Comparison of ENCODE assay signal across 11 cellular contexts in the genomic region with DNA sequence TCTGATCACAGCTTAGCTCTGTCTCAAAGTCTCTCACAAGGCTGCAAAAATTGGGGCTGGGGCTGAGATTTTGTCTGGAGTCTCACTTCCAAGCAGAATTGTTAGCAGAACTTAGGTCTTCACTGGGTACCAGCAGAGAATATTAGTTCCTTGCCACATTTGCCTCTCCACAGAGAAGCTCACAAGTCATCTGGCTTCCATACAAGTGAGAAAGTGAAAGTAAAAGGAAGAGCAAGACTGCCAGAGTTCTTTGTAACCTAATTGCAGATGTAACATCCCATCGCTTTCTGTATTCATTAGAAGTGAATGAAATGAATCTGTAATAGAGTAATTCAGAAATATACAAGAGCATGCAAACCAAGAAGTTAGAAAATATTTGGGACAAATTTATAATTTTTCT.
DNase-seq lines count a peak whose midpoint lies in the region; ATAC-seq, FAIRE-seq and TF ChIP-seq lines count a peak whose summit lies in the region.
"Had no signal": no experiment of that assay in that cellular context is flagged by ENCODE, and none has a peak within 500 bp of the region (broad histone marks: within the 10 kb centered on the region; RNA-seq: fewer than 3 reads in every experiment).

No MANE protein-coding gene starts in this region.

- H3K4me3 Mint-ChIP-seq in astrocyte (ENCODE audit: unreplicated experiment) (no peak overlapping the region), nephron (peak overlapping the region in 2 of 3 experiments; percentile 46 to 53)

- DNase-seq in GM13977 (ENCODE audit: low spot score), result peak; percentile 6
- peak; percentile 0 for DNase-seq in astrocyte (ENCODE audit: low read depth)
- DNase-seq in NCI-H2227 (lab: John Stamatoyannopoulos, UW; ENCODE audit: unreplicated experiment), result no peak
- DNase-seq in NCI-H2107 treated with DMSO at 0.1 percent for 48 hours (lab: John Stamatoyannopoulos, UW; ENCODE audit: unreplicated experiment), result no peak
- no peak for DNase-seq in gastrocnemius medialis
- no peak for DNase-seq in GM10248 (ENCODE audit: extremely low spot score)
- DNase-seq: stimulated activated CD4-positive, alpha-beta T cell treated with anti-CD3 and anti-CD28 coated beads, Interleukin-4, amount 100 ng/mL, for 24 hours had no signal

- TF ChIP-seq CTCF in GM13977 (IDR thresholded peaks at IDR 0.05; ENCODE audit: extremely low read depth, insufficient read depth, missing control alignments), result no peak
- TF ChIP-seq CTCF in astrocyte (IDR thresholded peaks at IDR 0.05; ENCODE audit: insufficient read depth, low read depth, low read length), result no peak
- TF ChIP-seq CTCF in nephron (IDR thresholded peaks at IDR 0.05; ENCODE audit: unreplicated experiment in 3 of 3), result no peak
- no peak for TF ChIP-seq CTCF in gastrocnemius medialis (IDR thresholded peaks at IDR 0.05 in 4 of 5, conservative IDR thresholded peaks at IDR 0.05 in 1 of 5)
- no peak for TF ChIP-seq CTCF in GM10248 (IDR thresholded peaks at IDR 0.05; ENCODE audit: control extremely low read depth, extremely low read depth, low read depth, missing control alignments)

- CTCF ChIA-PET in GM10248 (lab: Yijun Ruan, JAX), result interaction anchor here (2.2 kb wide), 1 partner anchor 11 kb away, joined by 6 read pairs; no protein-coding TSS in a partner anchor

- H3K36me3 Mint-ChIP-seq in astrocyte (ENCODE audit: low read depth, unreplicated experiment) (no peaks in the 10 kb centered on the region), nephron (ENCODE audit: low read depth) (no peaks in the 10 kb centered on the region)

- H3K79me2 ChIP-seq in astrocyte (ENCODE audit: insufficient read depth, low read length), result no peaks in the 10 kb centered on the region

- peak overlapping the region; percentile 52 for H3K9ac ChIP-seq in astrocyte (ENCODE audit: low read length)

- H3K4me1 ChIP-seq in astrocyte (ENCODE audit: insufficient read depth, low read length) (no peaks in the 10 kb centered on the region), gastrocnemius medialis (no peaks in the 10 kb centered on the region)

- H3K27me3 Mint-ChIP-seq in astrocyte (ENCODE audit: low read depth, unreplicated experiment), result no peaks in the 10 kb centered on the region
- H3K27me3 Mint-ChIP-seq in nephron (ENCODE audit: low read depth), result no peaks in the 10 kb centered on the region

- H3K27ac ChIP-seq in astrocyte (ENCODE audit: low read depth, low read length), result no peak overlapping the region
- H3K27ac ChIP-seq in gastrocnemius medialis, result no peak overlapping the region

- H4K20me1 ChIP-seq in astrocyte (ENCODE audit: insufficient read depth, low read length), result no peaks in the 10 kb centered on the region

- H3K4me3 ChIP-seq in astrocyte (ENCODE audit: insufficient read depth, low read depth, low read length) (peak overlapping the region; percentile 20), gastrocnemius medialis (peak overlapping the region in 2 of 4 donors; percentile 10 to 25)

- H3K27me3 ChIP-seq in astrocyte (ENCODE audit: insufficient read depth, low read length) (no peaks in the 10 kb centered on the region), gastrocnemius medialis (no peaks in the 10 kb centered on the region)

- H3K9me3 ChIP-seq in astrocyte (ENCODE audit: insufficient read depth, low read depth, low read length), result no peaks in the 10 kb centered on the region
- no peaks in the 10 kb centered on the region for H3K9me3 ChIP-seq in gastrocnemius medialis

- no peak for TF ChIP-seq POLR2A in gastrocnemius medialis (IDR thresholded peaks at IDR 0.05)

- H2AFZ ChIP-seq in astrocyte (ENCODE audit: low read depth, low read length), result peak overlapping the region; percentile 67

- H3K4me1 Mint-ChIP-seq in astrocyte (ENCODE audit: low read depth, unreplicated experiment), result no peaks in the 10 kb centered on the region
- H3K4me1 Mint-ChIP-seq in nephron, result peaks cover 16% of the 10 kb centered on the region

- POLR2A ChIA-PET in GM10248 (lab: Yijun Ruan, JAX), result no interaction called here

- ATAC-seq in HG03095 (IDR thresholded peaks at IDR 0.05; ENCODE audit: unreplicated experiment) (peak; percentile 65), gastrocnemius medialis (no peak)
- ATAC-seq: Panc1 had no signal

- intact Hi-C loops in gastrocnemius medialis (cut with DNase I; ENCODE audit: low total_unique reads), result no loop called here

- H3K27ac Mint-ChIP-seq in astrocyte (ENCODE audit: unreplicated experiment) (no peak overlapping the region), nephron (peak overlapping the region in 2 of 3 experiments; percentile 70 to 78)

- peak overlapping the region; percentile 80 for H3K4me2 ChIP-seq in astrocyte (ENCODE audit: low read length)

- FAIRE-seq in astrocyte (lab: Jason Lieb, UNC), result no peak
- FAIRE-seq: endometrium had no signal

- H3K36me3 ChIP-seq in astrocyte (ENCODE audit: insufficient read depth, low read length) (no peaks in the 10 kb centered on the region), gastrocnemius medialis (no peaks in the 10 kb centered on the region)

- H3K9me3 Mint-ChIP-seq in astrocyte (ENCODE audit: unreplicated experiment) (no peaks in the 10 kb centered on the region), nephron (no peaks in the 10 kb centered on the region)

- in situ Hi-C loops in GM13977 (cut with MboI; ENCODE audit: low pct_unique_long_range_greater_than_20kb, low sequenced_read_pairs, unreplicated experiment) (no loop called here), gastrocnemius medialis (cut with MboI; ENCODE audit: low sequenced_read_pairs in 4 of 4) (no loop called here)

Comparison
In these comparisons a context has a peak if more than half of its experiments do, and no peak if none do; other contexts are left out.
1. DNase-seq: peak in GM13977 (single experiment) and astrocyte (single experiment); none in NCI-H2227 (single experiment), NCI-H2107 treated with DMSO at 0.1 percent for 48 hours (single experiment), gastrocnemius medialis (0 of 2) and GM10248 (single experiment).